ENCODE assay signal across 35 cellular contexts in genomic region chr2:32403782-32404181, GRCh38.
"Had no signal": no experiment of that assay in that cellular context is flagged by ENCODE, and none has a peak within 500 bp of the region (broad histone marks: within the 10 kb centered on the region; RNA-seq: fewer than 3 reads in every experiment).

No MANE protein-coding gene starts in this region.

- H3K27ac ChIP-seq: adrenal gland, ascending aorta, body of pancreas, brain microvascular endothelial cell, breast epithelium, cardiac muscle cell had no signal

- DNase-seq: activated effector memory CD4-positive, alpha-beta T cell treated with anti-CD3 and anti-CD28 coated beads, Interleukin-2, amount 50 U/mL, for 16 hours; activated effector memory CD4-positive, alpha-beta T cell treated with Interleukin-2 at 50 U/mL for 16 hours; activated gamma-delta T cell; activated gamma-delta T cell treated with Interleukin-2 at 50 U/mL for 16 hours; activated naive CD4-positive, alpha-beta T cell; activated naive CD4-positive, alpha-beta T cell treated with anti-CD3 and anti-CD28 coated beads for 36 hours; activated naive CD4-positive, alpha-beta T cell treated with anti-CD3 and anti-CD28 coated beads, Interleukin-2, amount 10 ng/mL, durations not matched to agents 7 days and 5 days; activated naive CD4-positive, alpha-beta T cell treated with anti-CD3 and anti-CD28 coated beads, Interleukin-2, amount 50 U/mL, for 16 hours; activated naive CD4-positive, alpha-beta T cell treated with Interleukin-2 at 50 U/mL for 16 hours; activated naive CD8-positive, alpha-beta T cell treated with anti-CD3 and anti-CD28 coated beads for 36 hours; activated naive CD8-positive, alpha-beta T cell treated with anti-CD3 and anti-CD28 coated beads, Interleukin-2, amount 10 ng/mL, durations not matched to agents 7 days and 5 days; activated naive CD8-positive, alpha-beta T cell treated with anti-CD3 and anti-CD28 coated beads, Interleukin-2, amount 50 U/mL, for 24 hours; activated T-cell treated with anti-CD3 and anti-CD28 coated beads for 4 hours; activated T-cell treated with anti-CD3 and anti-CD28 coated beads, Interleukin-2, amount 50 U/mL, for 1 hour; activated T-cell treated with anti-CD3 and anti-CD28 coated beads, Interleukin-2, amount 50 U/mL, for 24 hours; activated T-cell treated with anti-CD3 and anti-CD28 coated beads, Interleukin-2, amount 50 U/mL, for 4 hours; activated T-cell treated with anti-CD3 and anti-CD28 coated beads, Interleukin-2, amount 50 U/mL, for 48 hours; activated T-cell treated with anti-CD3 and anti-CD28 coated beads, Interleukin-2, amount 50 U/mL, for 72 hours; adrenal gland; amniotic stem cell; amygdala; anterior cingulate cortex; aorta; body of pancreas; brain microvascular endothelial cell; caudate nucleus; central memory CD4-positive, alpha-beta T cell; cerebellar nuclear complex had no signal

- ATAC-seq: activated naive CD4-positive, alpha-beta T cell treated with anti-CD3 and anti-CD28 coated beads, Interleukin-2, amount 50 U/mL, for 72 hours; activated naive CD8-positive, alpha-beta T cell treated with anti-CD3 and anti-CD28 coated beads, Interleukin-2, amount 50 U/mL, for 24 hours; activated T-cell treated with anti-CD3 and anti-CD28 coated beads, Interleukin-2, amount 50 U/mL, for 4 hours; activated T-cell treated with anti-CD3 and anti-CD28 coated beads, Interleukin-2, amount 50 U/mL, for 72 hours; activated T-helper 17 cell treated with anti-CD3 and anti-CD28 coated beads, Interleukin-2, amount 50 U/mL, for 72 hours; body of pancreas had no signal

- H3K4me3 ChIP-seq: adrenal gland, ascending aorta, body of pancreas, breast epithelium, cardiac muscle cell had no signal

- H3K9me3 ChIP-seq: adrenal gland, ascending aorta, breast epithelium had no signal

- H3K27me3 ChIP-seq: adrenal gland, ascending aorta, body of pancreas, brain microvascular endothelial cell, breast epithelium, cardiac muscle cell had no signal

- H3K4me1 ChIP-seq: adrenal gland, ascending aorta, breast epithelium had no signal

- H3K36me3 ChIP-seq: breast epithelium had no signal

- FAIRE-seq: astrocyte, bronchial epithelial cell had no signal
